In genomic region chr15:74799843-74800558, GRCh38 we compare ENCODE assay signal across 7 cellular contexts. TPM values are rescaled to one million over a fixed set of nuclear protein-coding genes. Genes with fewer than 3 reads are reported as not detected.
DNase-seq lines count a peak whose midpoint lies in the region; ATAC-seq and TF ChIP-seq lines count a peak whose summit lies in the region.

No MANE protein-coding gene starts in this region.

- in situ Hi-C loops in GM13977 (cut with MboI; ENCODE audit: low pct_unique_long_range_greater_than_20kb, low sequenced_read_pairs, unreplicated experiment), result no loop called here

- TF ChIP-seq CTCF in GM13977 (IDR thresholded peaks at IDR 0.05; ENCODE audit: extremely low read depth, insufficient read depth, missing control alignments) (peak; percentile 98), dorsolateral prefrontal cortex (IDR thresholded peaks at IDR 0.05 in 54 of 56, conservative IDR thresholded peaks at IDR 0.05 in 2 of 56; ENCODE audit: low read depth in 1 of 56, partially characterized antibody in 56 of 56) (peak; percentile 68 to 98 (median 94))

- H3K27ac ChIP-seq in dorsolateral prefrontal cortex, result peak overlapping the region in 32 of 59 donors; percentile 2 to 70 (median 39)

- intact Hi-C loops in dorsolateral prefrontal cortex (cut with DNase I), result loop anchor here (1.0 to 5.0 kb wide), 3 partner anchors 29 to 37 kb away; no protein-coding TSS in a partner anchor

- H3K4me3 ChIP-seq in dorsolateral prefrontal cortex, result no peak overlapping the region

- DNase-seq in GM13977 (ENCODE audit: low spot score) (peak; percentile 95), NCI-H460 (ENCODE audit: extremely low read depth, low read depth) (peak; percentile 59), dorsolateral prefrontal cortex (peak in 7 of 10 donors; percentile 48 to 81 (median 69)), lung microvascular endothelial cell (ENCODE audit: low read depth in 2 of 2) (peak; percentile 64 to 66)
- peak; percentile 89 to 91 for DNase-seq in activated CD4-positive, alpha-beta T cell treated with anti-CD3 and anti-CD28 coated beads, Interleukin-2, amount 50 U/mL, for 48 hours
- peak; percentile 79 to 80 for DNase-seq in stimulated activated CD8-positive, alpha-beta memory T cell treated with anti-CD3 and anti-CD28 coated beads, Interleukin-2, amount 100 ng/mL, for 48 hours (ENCODE audit: low read depth in 2 of 2)

- no peaks in the 10 kb centered on the region for H3K27me3 ChIP-seq in dorsolateral prefrontal cortex

- ATAC-seq in HG02798 (IDR thresholded peaks at IDR 0.05; ENCODE audit: poor library complexity, unreplicated experiment), result peak; percentile 85

RNA-seq across cellular contexts. Expression of gene LMAN1L, which starts 12.6 kb away (rescaled TPM):
- not detected in 2 replicates for total RNA-seq in NCI-H460 (2014; rRNA removed; shearing (Covaris generic))
- polyA plus RNA-seq in NCI-H460 (2014; cell fraction: nucleus; rRNA removed), result not detected in 2 replicates
- total RNA-seq in dorsolateral prefrontal cortex, result 1 to 10 TPM in 104 of 120 experiments, under 1 TPM in 13, not detected in 3; 0.30 to 8.1 (median 2.0) TPM
- total RNA-seq in lung microvascular endothelial cell, result not detected in 2 replicates

RNA-seq across cellular contexts. Expression of gene CSK, which starts 18.1 kb away (rescaled TPM):
- total RNA-seq in NCI-H460 (2014; rRNA removed; shearing (Covaris generic)), result 22.4 and 26.7 TPM in 2 replicates
- 55.9 and 91.6 TPM in 2 replicates for polyA plus RNA-seq in NCI-H460 (2014; cell fraction: nucleus; rRNA removed)
- total RNA-seq in dorsolateral prefrontal cortex, result 10 to 100 TPM; 28.9 to 71.0 (median 41.8) TPM
- total RNA-seq in lung microvascular endothelial cell, result 24.4 and 37.9 TPM in 2 replicates

RNA-seq across cellular contexts. Expression of gene CPLX3, which starts 26.4 kb away (rescaled TPM):
- total RNA-seq in NCI-H460 (2014; rRNA removed; shearing (Covaris generic)), result 0.07 TPM in 1 of 2 replicates, not detected in the other
- polyA plus RNA-seq in NCI-H460 (2014; cell fraction: nucleus; rRNA removed), result not detected in 2 replicates
- total RNA-seq in dorsolateral prefrontal cortex, result 10 to 100 TPM in 1 of 120 experiments, 1 to 10 TPM in 118, not detected in 1; 1.1 to 12.4 (median 3.8) TPM
- total RNA-seq in lung microvascular endothelial cell, result not detected in 2 replicates

RNA-seq across cellular contexts. Expression of gene ULK3, which starts 43.0 kb away (rescaled TPM):
- 32.1 and 32.7 TPM in 2 replicates for total RNA-seq in NCI-H460 (2014; rRNA removed; shearing (Covaris generic))
- polyA plus RNA-seq in NCI-H460 (2014; cell fraction: nucleus; rRNA removed), result 194 and 223 TPM in 2 replicates
- 100 to 1,000 TPM in 15 of 120 experiments, 10 to 100 TPM in 105; 55.0 to 133 (median 84.0) TPM for total RNA-seq in dorsolateral prefrontal cortex
- 12.4 and 19.4 TPM in 2 replicates for total RNA-seq in lung microvascular endothelial cell

RNA-seq across cellular contexts. Expression of gene CYP1A2, which starts 51.4 kb away (rescaled TPM):
- total RNA-seq in NCI-H460 (2014; rRNA removed; shearing (Covaris generic)), result not detected in 2 replicates
- not detected in 2 replicates for polyA plus RNA-seq in NCI-H460 (2014; cell fraction: nucleus; rRNA removed)
- not detected for total RNA-seq in dorsolateral prefrontal cortex
- total RNA-seq in lung microvascular endothelial cell, result not detected in 2 replicates
